Comparison of ENCODE assay signal across 3 cellular contexts in the genomic region with DNA sequence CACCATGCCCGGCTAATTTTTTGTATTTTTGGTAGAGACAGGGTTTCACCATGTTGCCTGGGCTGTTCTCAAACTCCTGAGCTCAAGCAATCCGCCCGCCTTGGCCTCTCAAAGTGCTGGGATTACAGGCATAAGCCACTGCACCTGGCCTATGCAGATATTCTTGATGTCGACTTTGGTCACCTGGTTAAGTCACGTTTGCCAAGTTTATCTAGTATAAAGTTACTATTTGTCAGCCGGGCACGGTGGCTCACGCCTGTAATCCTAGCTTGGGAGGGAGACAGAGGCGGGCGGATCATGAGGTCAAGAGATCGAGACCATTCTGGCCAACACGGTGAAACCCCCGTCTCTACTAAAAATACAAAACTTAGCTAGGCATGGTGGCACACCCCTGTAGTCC. TPM values are rescaled to one million over a fixed set of nuclear protein-coding genes. Genes with fewer than 3 reads are reported as not detected.
"Had no signal": no experiment of that assay in that cellular context is flagged by ENCODE, and none has a peak within 500 bp of the region (broad histone marks: within the 10 kb centered on the region; RNA-seq: fewer than 3 reads in every experiment).

No MANE protein-coding gene starts in this region.

RNA-seq across cellular contexts. Expression of gene SLC29A2, which starts 12.8 kb away (rescaled TPM):
- total RNA-seq: HFFc6 had no signal

RNA-seq across cellular contexts. Expression of gene NPAS4, which starts 36.5 kb away (rescaled TPM):
- total RNA-seq: HT1080, K562 had no signal
- polyA plus RNA-seq: K562 had no signal
